Comparison of ENCODE assay signal across 15 cellular contexts in the genomic region with DNA sequence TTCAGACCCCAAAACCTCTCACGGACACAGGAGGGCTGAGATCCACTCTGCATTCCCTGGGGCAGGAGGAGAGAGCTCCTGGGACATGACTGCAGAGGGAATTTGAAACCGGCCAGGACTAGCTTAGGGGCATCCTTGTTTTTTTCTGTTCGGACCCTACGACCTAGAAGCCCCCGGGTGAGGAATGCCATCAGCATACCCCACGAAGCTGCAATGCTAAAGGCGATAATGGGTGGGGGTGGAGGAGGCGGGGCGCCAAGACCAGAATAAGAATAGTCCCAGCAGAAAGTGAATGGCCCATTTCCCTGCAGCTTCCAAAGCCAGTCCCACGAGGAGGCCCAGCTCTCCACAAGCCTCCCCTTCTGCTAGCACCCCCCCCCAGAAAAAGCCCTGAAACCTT. TPM values are rescaled to one million over a fixed set of nuclear protein-coding genes. Genes with fewer than 3 reads are reported as not detected.
DNase-seq lines count a peak whose midpoint lies in the region; ATAC-seq and TF ChIP-seq lines count a peak whose summit lies in the region.
"Had no signal": no experiment of that assay in that cellular context is flagged by ENCODE, and none has a peak within 500 bp of the region (broad histone marks: within the 10 kb centered on the region; RNA-seq: fewer than 3 reads in every experiment).

No MANE protein-coding gene starts in this region.

- peaks cover 7% of the 10 kb centered on the region for H3K27me3 Mint-ChIP-seq in mesothelial cell of epicardium (ENCODE audit: low read depth)
- H3K27me3 Mint-ChIP-seq in natural killer cell (ENCODE audit: low read depth in 2 of 2): peaks cover 6 to 16% of the 10 kb centered on the region in 2 donors

- intact Hi-C loops in sciatic nerve (cut with DNase I) (loop anchor here (10.0 kb wide), 1 partner anchor 181 kb away; no protein-coding TSS in a partner anchor), natural killer cell (cut with micrococcal nuclease) (no loop called here), lower leg skin (cut with DNase I; ENCODE audit: low total_unique reads) (no loop called here)

- no peak for ATAC-seq in sciatic nerve
- no peak for ATAC-seq in stimulated activated naive CD8-positive, alpha-beta T cell treated with anti-CD3 and anti-CD28 coated beads, Interleukin-15, Interleukin-2, amounts not matched to agents 100 U/mL and 50 U/mL, for 24 hours
- ATAC-seq in natural killer cell: no peak
- ATAC-seq: left ventricle myocardium superior had no signal

- H3K4me1 Mint-ChIP-seq in mesothelial cell of epicardium (peaks cover 37% of the 10 kb centered on the region), natural killer cell (peaks cover 0 to 12% of the 10 kb centered on the region in 2 donors)

- WGBS in HUES64: 2% methylated on average over 10 of the region's 10 CpGs
- WGBS in lower leg skin, 2 donors: 50 to 57% methylated on average over 10 of the region's 10 CpGs

- H3K27ac Mint-ChIP-seq in mesothelial cell of epicardium: no peak overlapping the region
- H3K27ac Mint-ChIP-seq in natural killer cell: no peak overlapping the region
- H3K27ac Mint-ChIP-seq: activated T-helper 2 cell treated with anti-CD3 and anti-CD28 coated beads, Interferon-gamma antibody, Interleukin-2, Interleukin-4, amounts not matched to agents 10 μg/mL and 5 μg/mL and 100 μg/mL, durations not matched to agents 14 hours and 24 hours and 36 hours; B cell had no signal

- peak overlapping the region; percentile 57 for H3K9ac ChIP-seq in HUES64 (ENCODE audit: low read depth, low read length)

- H3K27me3 ChIP-seq in HUES64 (ENCODE audit: insufficient read depth, low read length): peaks cover 26% of the 10 kb centered on the region
- H3K27me3 ChIP-seq: pancreas had no signal

- no peak for DNase-seq in mesothelial cell of epicardium (ENCODE audit: low spot score in 2 of 2, unreplicated experiment in 2 of 2)
- DNase-seq in substantia nigra (lab: John Stamatoyannopoulos, UW): no peak
- no peak for DNase-seq in sciatic nerve (ENCODE audit: low spot score)
- no peak for DNase-seq in stimulated activated naive CD8-positive, alpha-beta T cell treated with anti-CD3 and anti-CD28 coated beads, Interleukin-15, Interleukin-2, amounts not matched to agents 100 U/mL and 50 U/mL, for 24 hours
- DNase-seq in natural killer cell: no peak
- DNase-seq in lower leg skin (ENCODE audit: low spot score in 2 of 2): no peak
- DNase-seq: glutamatergic neuron, left ventricle myocardium superior, NCI-H146, NCI-H69 had no signal

- H3K36me3 Mint-ChIP-seq in mesothelial cell of epicardium (no peaks in the 10 kb centered on the region), natural killer cell (no peaks in the 10 kb centered on the region)

- H3K9me3 ChIP-seq in HUES64 (ENCODE audit: insufficient read depth, low read depth, low read length): no peaks in the 10 kb centered on the region
- H3K9me3 ChIP-seq: pancreas had no signal

- H3K4me3 ChIP-seq in HUES64 (ENCODE audit: low read length) (peak overlapping the region; percentile 84), lower leg skin (ENCODE audit: low read depth, poor library complexity, severe bottlenecking) (no peak overlapping the region)

- H3K4me3 Mint-ChIP-seq in mesothelial cell of epicardium (peak overlapping the region; percentile 54), natural killer cell (no peak overlapping the region)
- H3K4me3 Mint-ChIP-seq: B cell had no signal

- no peaks in the 10 kb centered on the region for H3K9me3 Mint-ChIP-seq in mesothelial cell of epicardium
- H3K9me3 Mint-ChIP-seq in natural killer cell: no peaks in the 10 kb centered on the region
- H3K9me3 Mint-ChIP-seq: activated T-helper 2 cell treated with anti-CD3 and anti-CD28 coated beads, Interferon-gamma antibody, Interleukin-2, Interleukin-4, amounts not matched to agents 10 μg/mL and 5 μg/mL and 100 μg/mL, durations not matched to agents 14 hours and 24 hours and 36 hours had no signal

- peaks cover 11% of the 10 kb centered on the region; the same call in 1 of the 2 replicates for H3K36me3 ChIP-seq in HUES64 (ENCODE audit: insufficient read depth, low read length)

- peak overlapping the region; percentile 93 for H3K27ac ChIP-seq in HUES64 (ENCODE audit: low read depth, low read length)
- peak overlapping the region; percentile 23 for H3K27ac ChIP-seq in cingulate gyrus (ENCODE audit: low read depth, low read length)
- peak overlapping the region; percentile 72 for H3K27ac ChIP-seq in substantia nigra (ENCODE audit: low read depth, low read length, poor library complexity, severe bottlenecking)

- TF ChIP-seq POLR2A in lower leg skin (IDR thresholded peaks at IDR 0.05): no peak

- TF ChIP-seq CTCF in mesothelial cell of epicardium (IDR thresholded peaks at IDR 0.05; ENCODE audit: unreplicated experiment): no peak
- no peak for TF ChIP-seq CTCF in natural killer cell (IDR thresholded peaks at IDR 0.05)
- TF ChIP-seq CTCF in lower leg skin (IDR thresholded peaks at IDR 0.05): no peak

- H3K4me1 ChIP-seq in HUES64 (ENCODE audit: insufficient read depth, low read length): peaks cover 22% of the 10 kb centered on the region

RNA-seq across cellular contexts. Expression of a gene that starts 4.0 kb away (rescaled TPM):
- 25.8 TPM for polyA plus RNA-seq in HUES64 (2013, experiment 1 of 2)
- polyA plus RNA-seq in HUES64 (2013, experiment 2 of 2): 27.5 TPM
- 74.0 to 78.8 TPM (median 75.3 TPM) in 3 replicates for total RNA-seq in mesothelial cell of epicardium
- total RNA-seq in sciatic nerve: 36.5 TPM
- 1 to 10 TPM in 2 of 3 donors, under 1 TPM in 1; 0.86 to 2.0 (median 1.5) TPM for total RNA-seq in natural killer cell
- 10 to 100 TPM; 13.0 to 27.0 (median 20.5) TPM for total RNA-seq in lower leg skin

Comparison
In these comparisons a context has a peak if more than half of its experiments do, and no peak if none do; other contexts are left out.
1. H3K27ac ChIP-seq: peak in every context shown above with its lines; median percentile 93 in HUES64; 72 in substantia nigra; 23 in cingulate gyrus.
2. RNA of a gene that starts 4.0 kb away (total RNA-seq): 74.0 to 78.8 TPM in mesothelial cell of epicardium, 36.5 TPM in sciatic nerve (single experiment) and 13.0 to 27.0 TPM in lower leg skin; 0.86 to 2.0 TPM in natural killer cell; every median in the first group is over 4 times any median in the second.